ENCODE assay signal across 2 cellular contexts in the genomic region with DNA sequence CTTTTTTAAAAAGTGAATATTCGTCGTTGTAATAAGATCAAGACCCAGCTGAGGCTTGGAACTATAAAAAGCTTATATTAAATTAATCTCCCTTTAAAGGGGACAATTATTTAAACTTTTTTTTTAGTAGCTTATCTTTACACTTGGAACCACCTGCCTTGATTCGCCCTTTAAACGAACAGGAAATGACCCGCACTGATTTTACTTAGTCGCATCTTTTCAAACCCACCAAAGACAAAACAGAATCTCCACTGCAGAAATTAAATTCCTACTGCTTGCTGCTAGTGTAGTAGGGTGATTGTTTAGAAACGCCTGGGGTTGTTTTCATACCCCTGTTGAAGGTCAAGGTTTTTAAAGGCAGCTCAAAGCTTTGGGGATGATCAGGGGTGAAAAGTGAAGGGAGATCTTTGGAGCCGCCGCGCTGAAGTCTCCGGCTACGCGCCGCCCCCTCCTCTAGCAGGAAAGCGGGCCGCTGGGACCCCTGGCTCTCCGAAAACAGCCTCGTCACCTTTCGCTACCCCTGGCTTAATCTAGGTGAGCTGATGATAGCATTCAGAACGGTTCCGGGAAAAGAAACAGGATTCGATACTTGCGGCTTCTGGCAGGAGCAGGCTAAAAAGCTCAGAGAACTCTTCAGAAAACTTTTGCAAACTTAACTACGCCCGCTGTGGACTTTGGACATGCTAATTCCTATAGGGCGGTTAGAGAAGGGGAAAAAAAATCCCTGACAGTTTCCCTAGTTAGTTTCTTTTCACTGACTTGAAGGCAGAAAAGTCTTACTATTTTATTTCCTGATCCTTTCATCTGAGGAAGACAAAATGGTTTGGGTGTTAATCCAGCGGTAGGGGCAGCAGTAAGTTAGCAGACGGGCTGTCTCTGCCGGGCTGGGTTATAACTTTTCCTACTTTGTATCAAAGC.
TF ChIP-seq lines count a peak whose summit lies in the region.

No MANE protein-coding gene starts in this region.

TF ChIP-seq in GM23338, 12 proteins besides CTCF, POLR2A, EP300 and RAD21:
- TF ChIP-seq, protein P1, sequence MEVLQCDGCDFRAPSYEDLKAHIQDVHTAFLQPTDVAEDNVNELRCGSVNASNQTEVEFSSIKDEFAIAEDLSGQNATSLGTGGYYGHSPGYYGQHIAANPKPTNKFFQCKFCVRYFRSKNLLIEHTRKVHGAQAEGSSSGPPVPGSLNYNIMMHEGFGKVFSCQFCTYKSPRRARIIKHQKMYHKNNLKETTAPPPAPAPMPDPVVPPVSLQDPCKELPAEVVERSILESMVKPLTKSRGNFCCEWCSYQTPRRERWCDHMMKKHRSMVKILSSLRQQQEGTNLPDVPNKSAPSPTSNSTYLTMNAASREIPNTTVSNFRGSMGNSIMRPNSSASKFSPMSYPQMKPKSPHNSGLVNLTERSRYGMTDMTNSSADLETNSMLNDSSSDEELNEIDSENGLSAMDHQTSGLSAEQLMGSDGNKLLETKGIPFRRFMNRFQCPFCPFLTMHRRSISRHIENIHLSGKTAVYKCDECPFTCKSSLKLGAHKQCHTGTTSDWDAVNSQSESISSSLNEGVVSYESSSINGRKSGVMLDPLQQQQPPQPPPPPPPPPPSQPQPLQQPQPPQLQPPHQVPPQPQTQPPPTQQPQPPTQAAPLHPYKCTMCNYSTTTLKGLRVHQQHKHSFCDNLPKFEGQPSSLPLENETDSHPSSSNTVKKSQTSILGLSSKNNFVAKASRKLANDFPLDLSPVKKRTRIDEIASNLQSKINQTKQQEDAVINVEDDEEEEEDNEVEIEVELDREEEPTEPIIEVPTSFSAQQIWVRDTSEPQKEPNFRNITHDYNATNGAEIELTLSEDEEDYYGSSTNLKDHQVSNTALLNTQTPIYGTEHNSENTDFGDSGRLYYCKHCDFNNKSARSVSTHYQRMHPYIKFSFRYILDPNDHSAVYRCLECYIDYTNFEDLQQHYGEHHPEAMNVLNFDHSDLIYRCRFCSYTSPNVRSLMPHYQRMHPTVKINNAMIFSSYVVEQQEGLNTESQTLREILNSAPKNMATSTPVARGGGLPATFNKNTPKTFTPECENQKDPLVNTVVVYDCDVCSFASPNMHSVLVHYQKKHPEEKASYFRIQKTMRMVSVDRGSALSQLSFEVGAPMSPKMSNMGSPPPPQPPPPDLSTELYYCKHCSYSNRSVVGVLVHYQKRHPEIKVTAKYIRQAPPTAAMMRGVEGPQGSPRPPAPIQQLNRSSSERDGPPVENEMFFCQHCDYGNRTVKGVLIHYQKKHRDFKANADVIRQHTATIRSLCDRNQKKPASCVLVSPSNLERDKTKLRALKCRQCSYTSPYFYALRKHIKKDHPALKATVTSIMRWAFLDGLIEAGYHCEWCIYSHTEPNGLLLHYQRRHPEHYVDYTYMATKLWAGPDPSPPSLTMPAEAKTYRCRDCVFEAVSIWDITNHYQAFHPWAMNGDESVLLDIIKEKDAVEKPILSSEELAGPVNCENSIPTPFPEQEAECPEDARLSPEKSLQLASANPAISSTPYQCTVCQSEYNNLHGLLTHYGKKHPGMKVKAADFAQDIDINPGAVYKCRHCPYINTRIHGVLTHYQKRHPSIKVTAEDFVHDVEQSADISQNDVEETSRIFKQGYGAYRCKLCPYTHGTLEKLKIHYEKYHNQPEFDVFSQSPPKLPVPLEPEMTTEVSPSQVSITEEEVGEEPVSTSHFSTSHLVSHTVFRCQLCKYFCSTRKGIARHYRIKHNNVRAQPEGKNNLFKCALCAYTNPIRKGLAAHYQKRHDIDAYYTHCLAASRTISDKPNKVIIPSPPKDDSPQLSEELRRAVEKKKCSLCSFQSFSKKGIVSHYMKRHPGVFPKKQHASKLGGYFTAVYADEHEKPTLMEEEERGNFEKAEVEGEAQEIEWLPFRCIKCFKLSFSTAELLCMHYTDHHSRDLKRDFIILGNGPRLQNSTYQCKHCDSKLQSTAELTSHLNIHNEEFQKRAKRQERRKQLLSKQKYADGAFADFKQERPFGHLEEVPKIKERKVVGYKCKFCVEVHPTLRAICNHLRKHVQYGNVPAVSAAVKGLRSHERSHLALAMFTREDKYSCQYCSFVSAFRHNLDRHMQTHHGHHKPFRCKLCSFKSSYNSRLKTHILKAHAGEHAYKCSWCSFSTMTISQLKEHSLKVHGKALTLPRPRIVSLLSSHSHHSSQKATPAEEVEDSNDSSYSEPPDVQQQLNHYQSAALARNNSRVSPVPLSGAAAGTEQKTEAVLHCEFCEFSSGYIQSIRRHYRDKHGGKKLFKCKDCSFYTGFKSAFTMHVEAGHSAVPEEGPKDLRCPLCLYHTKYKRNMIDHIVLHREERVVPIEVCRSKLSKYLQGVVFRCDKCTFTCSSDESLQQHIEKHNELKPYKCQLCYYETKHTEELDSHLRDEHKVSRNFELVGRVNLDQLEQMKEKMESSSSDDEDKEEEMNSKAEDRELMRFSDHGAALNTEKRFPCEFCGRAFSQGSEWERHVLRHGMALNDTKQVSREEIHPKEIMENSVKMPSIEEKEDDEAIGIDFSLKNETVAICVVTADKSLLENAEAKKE (CRISPR knock-in tag; IDR thresholded peaks at IDR 0.05): no peak
- TF ChIP-seq EZH2 (IDR thresholded peaks at IDR 0.05; ENCODE audit: low read depth, unreplicated experiment): peak; percentile 30
TF ChIP-seq in GM23338: peak in this region for 1.

TF ChIP-seq in H1, 55 proteins besides CTCF, POLR2A, EP300 and RAD21 (continued from another document):
- TF ChIP-seq, protein P2, sequence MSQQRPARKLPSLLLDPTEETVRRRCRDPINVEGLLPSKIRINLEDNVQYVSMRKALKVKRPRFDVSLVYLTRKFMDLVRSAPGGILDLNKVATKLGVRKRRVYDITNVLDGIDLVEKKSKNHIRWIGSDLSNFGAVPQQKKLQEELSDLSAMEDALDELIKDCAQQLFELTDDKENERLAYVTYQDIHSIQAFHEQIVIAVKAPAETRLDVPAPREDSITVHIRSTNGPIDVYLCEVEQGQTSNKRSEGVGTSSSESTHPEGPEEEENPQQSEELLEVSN (IDR thresholded peaks at IDR 0.05): no peak
- peak; percentile 53; the same call in 1 of the 2 replicates for TF ChIP-seq MAFK (IDR thresholded peaks at IDR 0.05; ENCODE audit: low read depth, low read length)
- TF ChIP-seq BACH1 (IDR thresholded peaks at IDR 0.05; ENCODE audit: low read length): peak; percentile 74
- TF ChIP-seq RNF2 (IDR thresholded peaks at IDR 0.05; ENCODE audit: borderline replicate concordance, low read depth, low read length, missing control alignments, poor library complexity, severe bottlenecking): no peak
- TF ChIP-seq RXRA (IDR thresholded peaks at IDR 0.05; ENCODE audit: insufficient read depth, low read depth, low read length): no peak
- TF ChIP-seq NANOG (IDR thresholded peaks at IDR 0.05; ENCODE audit: insufficient read depth, low read depth, low read length, poor library complexity, severe bottlenecking): no peak
- TF ChIP-seq JUND (IDR thresholded peaks at IDR 0.05; ENCODE audit: low read length): no peak
- peak; percentile 62 for TF ChIP-seq EZH2 (IDR thresholded peaks at IDR 0.05; ENCODE audit: low read depth, low read length, severe bottlenecking)
- no peak for TF ChIP-seq CHD2 (IDR thresholded peaks at IDR 0.05; ENCODE audit: low read length)
- TF ChIP-seq, protein P3, sequence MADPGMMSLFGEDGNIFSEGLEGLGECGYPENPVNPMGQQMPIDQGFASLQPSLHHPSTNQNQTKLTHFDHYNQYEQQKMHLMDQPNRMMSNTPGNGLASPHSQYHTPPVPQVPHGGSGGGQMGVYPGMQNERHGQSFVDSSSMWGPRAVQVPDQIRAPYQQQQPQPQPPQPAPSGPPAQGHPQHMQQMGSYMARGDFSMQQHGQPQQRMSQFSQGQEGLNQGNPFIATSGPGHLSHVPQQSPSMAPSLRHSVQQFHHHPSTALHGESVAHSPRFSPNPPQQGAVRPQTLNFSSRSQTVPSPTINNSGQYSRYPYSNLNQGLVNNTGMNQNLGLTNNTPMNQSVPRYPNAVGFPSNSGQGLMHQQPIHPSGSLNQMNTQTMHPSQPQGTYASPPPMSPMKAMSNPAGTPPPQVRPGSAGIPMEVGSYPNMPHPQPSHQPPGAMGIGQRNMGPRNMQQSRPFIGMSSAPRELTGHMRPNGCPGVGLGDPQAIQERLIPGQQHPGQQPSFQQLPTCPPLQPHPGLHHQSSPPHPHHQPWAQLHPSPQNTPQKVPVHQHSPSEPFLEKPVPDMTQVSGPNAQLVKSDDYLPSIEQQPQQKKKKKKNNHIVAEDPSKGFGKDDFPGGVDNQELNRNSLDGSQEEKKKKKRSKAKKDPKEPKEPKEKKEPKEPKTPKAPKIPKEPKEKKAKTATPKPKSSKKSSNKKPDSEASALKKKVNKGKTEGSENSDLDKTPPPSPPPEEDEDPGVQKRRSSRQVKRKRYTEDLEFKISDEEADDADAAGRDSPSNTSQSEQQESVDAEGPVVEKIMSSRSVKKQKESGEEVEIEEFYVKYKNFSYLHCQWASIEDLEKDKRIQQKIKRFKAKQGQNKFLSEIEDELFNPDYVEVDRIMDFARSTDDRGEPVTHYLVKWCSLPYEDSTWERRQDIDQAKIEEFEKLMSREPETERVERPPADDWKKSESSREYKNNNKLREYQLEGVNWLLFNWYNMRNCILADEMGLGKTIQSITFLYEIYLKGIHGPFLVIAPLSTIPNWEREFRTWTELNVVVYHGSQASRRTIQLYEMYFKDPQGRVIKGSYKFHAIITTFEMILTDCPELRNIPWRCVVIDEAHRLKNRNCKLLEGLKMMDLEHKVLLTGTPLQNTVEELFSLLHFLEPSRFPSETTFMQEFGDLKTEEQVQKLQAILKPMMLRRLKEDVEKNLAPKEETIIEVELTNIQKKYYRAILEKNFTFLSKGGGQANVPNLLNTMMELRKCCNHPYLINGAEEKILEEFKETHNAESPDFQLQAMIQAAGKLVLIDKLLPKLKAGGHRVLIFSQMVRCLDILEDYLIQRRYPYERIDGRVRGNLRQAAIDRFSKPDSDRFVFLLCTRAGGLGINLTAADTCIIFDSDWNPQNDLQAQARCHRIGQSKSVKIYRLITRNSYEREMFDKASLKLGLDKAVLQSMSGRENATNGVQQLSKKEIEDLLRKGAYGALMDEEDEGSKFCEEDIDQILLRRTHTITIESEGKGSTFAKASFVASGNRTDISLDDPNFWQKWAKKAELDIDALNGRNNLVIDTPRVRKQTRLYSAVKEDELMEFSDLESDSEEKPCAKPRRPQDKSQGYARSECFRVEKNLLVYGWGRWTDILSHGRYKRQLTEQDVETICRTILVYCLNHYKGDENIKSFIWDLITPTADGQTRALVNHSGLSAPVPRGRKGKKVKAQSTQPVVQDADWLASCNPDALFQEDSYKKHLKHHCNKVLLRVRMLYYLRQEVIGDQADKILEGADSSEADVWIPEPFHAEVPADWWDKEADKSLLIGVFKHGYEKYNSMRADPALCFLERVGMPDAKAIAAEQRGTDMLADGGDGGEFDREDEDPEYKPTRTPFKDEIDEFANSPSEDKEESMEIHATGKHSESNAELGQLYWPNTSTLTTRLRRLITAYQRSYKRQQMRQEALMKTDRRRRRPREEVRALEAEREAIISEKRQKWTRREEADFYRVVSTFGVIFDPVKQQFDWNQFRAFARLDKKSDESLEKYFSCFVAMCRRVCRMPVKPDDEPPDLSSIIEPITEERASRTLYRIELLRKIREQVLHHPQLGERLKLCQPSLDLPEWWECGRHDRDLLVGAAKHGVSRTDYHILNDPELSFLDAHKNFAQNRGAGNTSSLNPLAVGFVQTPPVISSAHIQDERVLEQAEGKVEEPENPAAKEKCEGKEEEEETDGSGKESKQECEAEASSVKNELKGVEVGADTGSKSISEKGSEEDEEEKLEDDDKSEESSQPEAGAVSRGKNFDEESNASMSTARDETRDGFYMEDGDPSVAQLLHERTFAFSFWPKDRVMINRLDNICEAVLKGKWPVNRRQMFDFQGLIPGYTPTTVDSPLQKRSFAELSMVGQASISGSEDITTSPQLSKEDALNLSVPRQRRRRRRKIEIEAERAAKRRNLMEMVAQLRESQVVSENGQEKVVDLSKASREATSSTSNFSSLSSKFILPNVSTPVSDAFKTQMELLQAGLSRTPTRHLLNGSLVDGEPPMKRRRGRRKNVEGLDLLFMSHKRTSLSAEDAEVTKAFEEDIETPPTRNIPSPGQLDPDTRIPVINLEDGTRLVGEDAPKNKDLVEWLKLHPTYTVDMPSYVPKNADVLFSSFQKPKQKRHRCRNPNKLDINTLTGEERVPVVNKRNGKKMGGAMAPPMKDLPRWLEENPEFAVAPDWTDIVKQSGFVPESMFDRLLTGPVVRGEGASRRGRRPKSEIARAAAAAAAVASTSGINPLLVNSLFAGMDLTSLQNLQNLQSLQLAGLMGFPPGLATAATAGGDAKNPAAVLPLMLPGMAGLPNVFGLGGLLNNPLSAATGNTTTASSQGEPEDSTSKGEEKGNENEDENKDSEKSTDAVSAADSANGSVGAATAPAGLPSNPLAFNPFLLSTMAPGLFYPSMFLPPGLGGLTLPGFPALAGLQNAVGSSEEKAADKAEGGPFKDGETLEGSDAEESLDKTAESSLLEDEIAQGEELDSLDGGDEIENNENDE (IDR thresholded peaks at IDR 0.05; ENCODE audit: insufficient replicate concordance, low read length): no peak
- no peak for TF ChIP-seq YY1 (IDR thresholded peaks at IDR 0.05; ENCODE audit: low read depth, low read length)
- peak; percentile 73; the same call in 1 of the 2 replicates for TF ChIP-seq SUZ12 (IDR thresholded peaks at IDR 0.05; ENCODE audit: low read length)
- peak; percentile 65; the same call in 1 of the 2 replicates for TF ChIP-seq CBX8 (IDR thresholded peaks at IDR 0.05; ENCODE audit: borderline replicate concordance, low read depth, low read length)
- TF ChIP-seq CHD1 (IDR thresholded peaks at IDR 0.05; ENCODE audit: low read depth, low read length): no peak
- no peak for TF ChIP-seq TBP (IDR thresholded peaks at IDR 0.05; ENCODE audit: low read depth, low read length)
- TF ChIP-seq CEBPB (IDR thresholded peaks at IDR 0.05; ENCODE audit: low read depth, low read length): no peak
- peak; percentile 58 for TF ChIP-seq ASH2L (IDR thresholded peaks at IDR 0.05; ENCODE audit: low read length)
- TF ChIP-seq CTBP2 (IDR thresholded peaks at IDR 0.05; ENCODE audit: borderline replicate concordance, insufficient read depth, insufficient read length, low read length): no peak
- TF ChIP-seq GTF2F1 (IDR thresholded peaks at IDR 0.05; ENCODE audit: borderline replicate concordance, low read depth, low read length): no peak
- TF ChIP-seq KDM1A (IDR thresholded peaks at IDR 0.05; ENCODE audit: borderline replicate concordance, low read length): no peak
- no peak for TF ChIP-seq FOSL1 (IDR thresholded peaks at IDR 0.05; ENCODE audit: insufficient read depth, low read depth, low read length)
- no peak for TF ChIP-seq HDAC2 (IDR thresholded peaks at IDR 0.05; ENCODE audit: borderline replicate concordance in 1 of 2, low read depth in 2 of 2, low read length in 2 of 2)
- no peak for TF ChIP-seq SIX5 (IDR thresholded peaks at IDR 0.05; ENCODE audit: low read depth, low read length)
- TF ChIP-seq ZNF274 (IDR thresholded peaks at IDR 0.05; ENCODE audit: borderline replicate concordance, extremely low read depth, low read length): no peak
- no peak for TF ChIP-seq RFX5 (IDR thresholded peaks at IDR 0.05; ENCODE audit: borderline replicate concordance, low read depth, low read length)
- no peak for TF ChIP-seq SIRT6 (IDR thresholded peaks at IDR 0.05; ENCODE audit: low read length)
